12 cellular contexts compared by ENCODE assay signal in genomic region chr13:24208314-24208713, GRCh38. TPM values are rescaled to one million over a fixed set of nuclear protein-coding genes. Genes with fewer than 3 reads are reported as not detected.
DNase-seq lines count a peak whose midpoint lies in the region; ATAC-seq, FAIRE-seq and TF ChIP-seq lines count a peak whose summit lies in the region.
"Had no signal": no experiment of that assay in that cellular context is flagged by ENCODE, and none has a peak within 500 bp of the region (broad histone marks: within the 10 kb centered on the region; RNA-seq: fewer than 3 reads in every experiment).

No MANE protein-coding gene starts in this region.

- no peak overlapping the region for H3K4me3 ChIP-seq in A549
- no peak overlapping the region for H3K4me3 ChIP-seq in astrocyte (ENCODE audit: insufficient read depth, low read depth, low read length)
- H3K4me3 ChIP-seq in keratinocyte (ENCODE audit: control insufficient read depth in 2 of 3, extremely low read depth in 1 of 3, insufficient read depth in 2 of 3, low read depth in 1 of 3, low read length in 3 of 3), result no peak overlapping the region

- no peaks in the 10 kb centered on the region for H4K20me1 ChIP-seq in astrocyte (ENCODE audit: insufficient read depth, low read length)
- no peaks in the 10 kb centered on the region for H4K20me1 ChIP-seq in keratinocyte (ENCODE audit: control insufficient read depth, extremely low read depth, insufficient read depth, low read length)

- CTCF ChIA-PET in A549 (lab: Yijun Ruan, JAX), result interaction anchor here (0.6 to 1.5 kb wide), 5 partner anchors 9 to 187 kb away, joined by 3 to 5 read pairs (median 3); no protein-coding TSS in a partner anchor

- H3K4me1 ChIP-seq in A549, result peaks cover 21% of the 10 kb centered on the region; the same call in 2 of the 3 replicates
- peaks cover 15% of the 10 kb centered on the region for H3K4me1 ChIP-seq in astrocyte (ENCODE audit: insufficient read depth, low read length)
- peaks cover 8% of the 10 kb centered on the region for H3K4me1 ChIP-seq in keratinocyte (ENCODE audit: control insufficient read depth, extremely low read depth, insufficient read depth, low read length)

- H3K27me3 Mint-ChIP-seq in astrocyte (ENCODE audit: low read depth, unreplicated experiment), result no peaks in the 10 kb centered on the region
- peaks cover 0 to 20% of the 10 kb centered on the region in 2 donors for H3K27me3 Mint-ChIP-seq in effector memory CD8-positive, alpha-beta T cell

- H2AFZ ChIP-seq in astrocyte (ENCODE audit: low read depth, low read length) (no peak overlapping the region), keratinocyte (ENCODE audit: control insufficient read depth, low read length) (peak overlapping the region; percentile 1)

- H3K79me2 ChIP-seq in astrocyte (ENCODE audit: insufficient read depth, low read length) (no peaks in the 10 kb centered on the region), keratinocyte (ENCODE audit: control insufficient read depth, insufficient read depth, low read length) (no peaks in the 10 kb centered on the region)

- no peak for TF ChIP-seq EP300 in A549 (IDR thresholded peaks at IDR 0.05)

- no peaks in the 10 kb centered on the region for H3K9me3 ChIP-seq in A549
- H3K9me3 ChIP-seq in astrocyte (ENCODE audit: insufficient read depth, low read depth, low read length), result no peaks in the 10 kb centered on the region
- no peaks in the 10 kb centered on the region for H3K9me3 ChIP-seq in keratinocyte (ENCODE audit: control insufficient read depth, low read depth, low read length)
- H3K9me3 ChIP-seq: neutrophil had no signal

- H3K36me3 ChIP-seq in astrocyte (ENCODE audit: insufficient read depth, low read length) (no peaks in the 10 kb centered on the region), keratinocyte (ENCODE audit: control insufficient read depth in 2 of 2, extremely low read depth in 1 of 2, insufficient read depth in 2 of 2, low read length in 2 of 2) (no peaks in the 10 kb centered on the region)
- H3K36me3 ChIP-seq: neutrophil had no signal

- no peak for TF ChIP-seq CTCF in A549 (IDR thresholded peaks at IDR 0.05)
- TF ChIP-seq CTCF in astrocyte (IDR thresholded peaks at IDR 0.05; ENCODE audit: insufficient read depth, low read depth, low read length), result no peak
- no peak for TF ChIP-seq CTCF in keratinocyte (optimal IDR thresholded peaks at IDR 0.05 in 1 of 3, IDR thresholded peaks at IDR 0.05 in 1 of 3, conservative IDR thresholded peaks at IDR 0.05 in 1 of 3; ENCODE audit: extremely low read depth in 1 of 3, insufficient read depth in 2 of 3, low read length in 3 of 3)

- FAIRE-seq in A549 (lab: Jason Lieb, UNC), result no peak
- FAIRE-seq in astrocyte (lab: Jason Lieb, UNC), result peak; percentile 54
- FAIRE-seq in keratinocyte (lab: Jason Lieb, UNC), result peak; percentile 59

- H3K9me1 ChIP-seq in keratinocyte (ENCODE audit: control insufficient read depth, extremely low read depth, insufficient read depth, low read length), result no peaks in the 10 kb centered on the region

- dilution Hi-C loops in keratinocyte (cut with MboI; ENCODE audit: extremely low pct_ligation_motif_present, low sequenced_read_pairs), result loop anchor here (25.0 kb wide), 1 partner anchor 171 kb away; no protein-coding TSS in a partner anchor

- peaks cover 6% of the 10 kb centered on the region for H3K9me3 Mint-ChIP-seq in astrocyte (ENCODE audit: unreplicated experiment)
- no peaks in the 10 kb centered on the region for H3K9me3 Mint-ChIP-seq in effector memory CD8-positive, alpha-beta T cell
- H3K9me3 Mint-ChIP-seq: activated naive CD4-positive, alpha-beta T cell treated with anti-CD3 and anti-CD28 coated beads, Interleukin-2, amount 50 U/mL, for 24 hours had no signal

- DNase-seq in A549 (ENCODE audit: low read depth in 1 of 2, low spot score in 1 of 2), result peak; percentile 44 to 46
- DNase-seq in HK-2 (ENCODE audit: unreplicated experiment), result peak; percentile 21
- peak; percentile 86 for DNase-seq in astrocyte (ENCODE audit: low read depth)
- peak; percentile 13 for DNase-seq in keratinocyte (ENCODE audit: low read depth, low spot score)
- DNase-seq in effector memory CD8-positive, alpha-beta T cell, result no peak
- DNase-seq in NCI-H524 treated with DMSO at 0.1 percent for 48 hours (lab: John Stamatoyannopoulos, UW), result no peak
- DNase-seq: H7, NCI-H748 treated with DMSO at 0.1 percent for 48 hours had no signal

- H3K9ac ChIP-seq in astrocyte (ENCODE audit: low read length) (peak overlapping the region; percentile 1), keratinocyte (ENCODE audit: control insufficient read depth, extremely low read depth, insufficient read depth, low read length) (no peak overlapping the region)

- no peak for TF ChIP-seq POLR2A in A549 (IDR thresholded peaks at IDR 0.05; ENCODE audit: low read length)

- POLR2A ChIA-PET in A549 (lab: Yijun Ruan, JAX), result no interaction called here

- H3K4me3 Mint-ChIP-seq in astrocyte (ENCODE audit: unreplicated experiment), result no peak overlapping the region
- no peak overlapping the region for H3K4me3 Mint-ChIP-seq in effector memory CD8-positive, alpha-beta T cell
- H3K4me3 Mint-ChIP-seq: activated naive CD4-positive, alpha-beta T cell treated with anti-CD3 and anti-CD28 coated beads, Interleukin-2, amount 50 U/mL, for 24 hours had no signal

- no peak for TF ChIP-seq RAD21 in A549 (conservative IDR thresholded peaks at IDR 0.05 in 1 of 2, IDR thresholded peaks at IDR 0.05 in 1 of 2)

- H3K27ac ChIP-seq in A549, result no peak overlapping the region
- no peak overlapping the region for H3K27ac ChIP-seq in astrocyte (ENCODE audit: low read depth, low read length)
- H3K27ac ChIP-seq in keratinocyte (ENCODE audit: control insufficient read depth, insufficient read depth, low read length), result no peak overlapping the region
- H3K27ac ChIP-seq: neutrophil had no signal

- H3K36me3 Mint-ChIP-seq in astrocyte (ENCODE audit: low read depth, unreplicated experiment), result no peaks in the 10 kb centered on the region
- no peaks in the 10 kb centered on the region for H3K36me3 Mint-ChIP-seq in effector memory CD8-positive, alpha-beta T cell (ENCODE audit: insufficient read depth)
- H3K36me3 Mint-ChIP-seq: activated naive CD4-positive, alpha-beta T cell treated with anti-CD3 and anti-CD28 coated beads, Interleukin-2, amount 50 U/mL, for 24 hours had no signal

- peak overlapping the region; percentile 32 for H3K4me2 ChIP-seq in A549
- peak overlapping the region; percentile 55 for H3K4me2 ChIP-seq in astrocyte (ENCODE audit: low read length)
- peak overlapping the region; percentile 14 for H3K4me2 ChIP-seq in keratinocyte (ENCODE audit: control insufficient read depth, extremely low read depth, insufficient read depth, low read depth, low read length)

- peak overlapping the region; percentile 27 for H3K27ac Mint-ChIP-seq in astrocyte (ENCODE audit: unreplicated experiment)
- no peak overlapping the region for H3K27ac Mint-ChIP-seq in effector memory CD8-positive, alpha-beta T cell
- H3K27ac Mint-ChIP-seq: activated naive CD4-positive, alpha-beta T cell treated with anti-CD3 and anti-CD28 coated beads, Interleukin-2, amount 50 U/mL, for 24 hours had no signal

- no peaks in the 10 kb centered on the region for H3K27me3 ChIP-seq in astrocyte (ENCODE audit: insufficient read depth, low read length)
- no peaks in the 10 kb centered on the region for H3K27me3 ChIP-seq in keratinocyte (ENCODE audit: control insufficient read depth, extremely low read depth, insufficient read depth, low read length)
- H3K27me3 ChIP-seq: neutrophil had no signal

- WGBS in A549 (ENCODE audit: missing lambda C conversion rate), result 0% methylated on average over 1 of the region's 1 CpG

- ATAC-seq in A549, result peak; percentile 73 to 74
- ATAC-seq in GM21576 (IDR thresholded peaks at IDR 0.05; ENCODE audit: unreplicated experiment), result no peak
- no peak for ATAC-seq in GM18858 (IDR thresholded peaks at IDR 0.05; ENCODE audit: unreplicated experiment)
- ATAC-seq in effector memory CD8-positive, alpha-beta T cell (replicated peaks), result no peak

- peaks cover 35% of the 10 kb centered on the region for H3K4me1 Mint-ChIP-seq in astrocyte (ENCODE audit: low read depth, unreplicated experiment)
- peaks cover 15 to 18% of the 10 kb centered on the region in 2 donors for H3K4me1 Mint-ChIP-seq in effector memory CD8-positive, alpha-beta T cell (ENCODE audit: low read depth in 2 of 2)

TF ChIP-seq in A549, 52 proteins besides CTCF, POLR2A, EP300 and RAD21:
- TF ChIP-seq ZNF302 (CRISPR knock-in tag; IDR thresholded peaks at IDR 0.05), result no peak
- TF ChIP-seq CHD2 (IDR thresholded peaks at IDR 0.05; ENCODE audit: low read length, partially characterized antibody), result no peak
- no peak for TF ChIP-seq HDAC2 (IDR thresholded peaks at IDR 0.05)
- no peak for TF ChIP-seq SREBF2 (IDR thresholded peaks at IDR 0.05)
- no peak for TF ChIP-seq NPAS2 (CRISPR knock-in tag; IDR thresholded peaks at IDR 0.05; ENCODE audit: borderline replicate concordance)
- no peak for TF ChIP-seq ZFP36 (IDR thresholded peaks at IDR 0.05; ENCODE audit: borderline replicate concordance, partially characterized antibody)

RNA-seq across cellular contexts. Expression of gene SPATA13, which starts 47.8 kb away (rescaled TPM):
- polyA plus RNA-seq in A549 (2011; rRNA removed) (6.3 and 7.2 TPM in 2 replicates), A549 (2017; fragmentation: RNase III; extraction: RNeasy Plus Mini Kit Qiagen cat#74134 plus additional on column Dnase treatment) (2.8 to 3.1 TPM (median 2.9 TPM) in 3 replicates), keratinocyte (0.23 to 1.2 TPM (median 0.49 TPM) in 3 replicates)
- 2.5 and 3.6 TPM in 2 replicates for polyA plus RNA-seq in A549 (2012; cell fraction: cytosol; rRNA removed)
- 4.7 and 6.9 TPM in 2 replicates for polyA plus RNA-seq in A549 (2012; cell fraction: nucleus; rRNA removed)
- 7.4 and 8.3 TPM in 2 replicates for polyA minus RNA-seq in A549 (2011; rRNA and poly(A)+ RNA removed)
- total RNA-seq in astrocyte, result 6.2 and 6.7 TPM in 2 replicates
- 0.51 TPM for polyA plus RNA-seq in keratinocyte (2011; ENCODE audit: low read depth)
- 0.19 and 0.55 TPM in 2 replicates for polyA plus RNA-seq in keratinocyte (2011; cell fraction: cytosol; rRNA removed)
- polyA plus RNA-seq in keratinocyte (2011; cell fraction: nucleus; rRNA removed), result 0.76 and 1.4 TPM in 2 replicates
- polyA plus RNA-seq in keratinocyte (2012; ENCODE audit: low replicate concordance), result 0.56 and 0.74 TPM in 2 replicates
- polyA minus RNA-seq in keratinocyte, result 1.1 to 1.4 TPM (median 1.3 TPM) in 3 replicates
- polyA minus RNA-seq in keratinocyte (2011; cell fraction: cytosol; rRNA and poly(A)+ RNA removed), result 1.3 TPM
- 0.53 and 2.5 TPM in 2 replicates for polyA minus RNA-seq in keratinocyte (2011; cell fraction: nucleus; rRNA and poly(A)+ RNA removed)

Comparison
In these comparisons a context has a peak if more than half of its experiments do, and no peak if none do; other contexts are left out.
1. ATAC-seq: peak in A549 (2 of 2); none in GM21576 (single experiment), GM18858 (single experiment) and effector memory CD8-positive, alpha-beta T cell (single experiment).
2. DNase-seq: peak in A549 (2 of 2), HK-2 (single experiment), astrocyte (single experiment) and keratinocyte (single experiment); none in effector memory CD8-positive, alpha-beta T cell (0 of 3) and NCI-H524 treated with DMSO at 0.1 percent for 48 hours (single experiment).
3. Peak in every context shown above with its lines, with median percentiles within 50 percentile points of each other: H3K4me2 ChIP-seq.